12 cellular contexts compared by ENCODE assay signal in the genomic region with DNA sequence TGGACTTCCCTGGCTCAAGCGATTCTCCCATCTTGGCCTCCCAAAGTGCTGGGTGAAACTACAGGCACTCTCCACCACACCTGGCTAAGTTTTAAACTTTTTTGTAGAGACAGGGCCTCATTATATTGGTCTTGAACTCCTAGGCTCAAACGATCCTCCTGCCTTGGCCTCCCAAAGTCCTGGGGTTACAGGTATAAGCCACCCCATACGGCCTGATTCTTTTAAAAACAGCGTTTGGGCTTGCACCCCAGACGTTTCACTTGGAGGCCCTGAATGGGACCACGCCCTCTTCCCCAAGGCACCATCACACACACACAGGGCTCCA. TPM values are rescaled to one million over a fixed set of nuclear protein-coding genes. Genes with fewer than 3 reads are reported as not detected.
DNase-seq lines count a peak whose midpoint lies in the region; ATAC-seq, FAIRE-seq and TF ChIP-seq lines count a peak whose summit lies in the region.
"Had no signal": no experiment of that assay in that cellular context is flagged by ENCODE, and none has a peak within 500 bp of the region (broad histone marks: within the 10 kb centered on the region; RNA-seq: fewer than 3 reads in every experiment).

No MANE protein-coding gene starts in this region.

- peaks cover 21% of the 10 kb centered on the region; the same call in 1 of the 2 replicates for H3K4me1 Mint-ChIP-seq in HFFc6 (ENCODE audit: low read depth)
- H3K4me1 Mint-ChIP-seq in nephron: peaks cover 21% of the 10 kb centered on the region
- peaks cover 5% of the 10 kb centered on the region for H3K4me1 Mint-ChIP-seq in activated naive CD4-positive, alpha-beta T cell treated with anti-CD3 and anti-CD28 coated beads, Interleukin-2, amount 10 ng/mL, durations not matched to agents 7 days and 5 days

- SMC1A ChIA-PET in GM12878 (lab: Charles Lee; ENCODE audit: uncharacterized antibody, unreplicated experiment): interaction anchor here (1.0 to 1.8 kb wide), 3 partner anchors 35 to 44 kb away, joined by 3 to 5 read pairs (median 3); no protein-coding TSS in a partner anchor

- in situ Hi-C loops in GM12878 (cut with MboI): loop anchor here (5.0 kb wide), 1 partner anchor 61 kb away; no protein-coding TSS in a partner anchor

- no peaks in the 10 kb centered on the region for H3K27me3 ChIP-seq in BLaER1
- H3K27me3 ChIP-seq in GM12878 (replicated peaks in 1 of 2; ENCODE audit: control insufficient read depth in 2 of 2, insufficient read depth in 2 of 2, low read length in 1 of 2): no peaks in the 10 kb centered on the region
- H3K27me3 ChIP-seq: BE2C, MG63 had no signal

- ATAC-seq in GM12878 (peak; percentile 8; the same call in 2 of the 3 replicates), HG02870 (IDR thresholded peaks at IDR 0.05; ENCODE audit: unreplicated experiment) (no peak)

- TF ChIP-seq POLR2A in GM12878 (IDR thresholded peaks at IDR 0.05; ENCODE audit: low read depth, low read length): no peak

- no TSS peak for BruUV-seq in GM12878 (replicated peaks; lab: Mats Ljungman, UMichigan)

- H3K9me3 Mint-ChIP-seq in HFFc6: peaks cover 2% of the 10 kb centered on the region; the same call in 1 of the 2 replicates
- H3K9me3 Mint-ChIP-seq in nephron: no peaks in the 10 kb centered on the region
- no peaks in the 10 kb centered on the region for H3K9me3 Mint-ChIP-seq in activated naive CD4-positive, alpha-beta T cell treated with anti-CD3 and anti-CD28 coated beads, Interleukin-2, amount 10 ng/mL, durations not matched to agents 7 days and 5 days
- H3K9me3 Mint-ChIP-seq: H9 had no signal

- H3K9ac ChIP-seq in BLaER1 (no peak overlapping the region), GM12878 (ENCODE audit: control insufficient read depth, insufficient read depth, low read length) (no peak overlapping the region)

- H3K9me3 ChIP-seq in BLaER1: no peaks in the 10 kb centered on the region
- H3K9me3 ChIP-seq in GM12878 (replicated peaks; ENCODE audit: control insufficient read depth, insufficient read depth, low read length): no peaks in the 10 kb centered on the region
- H3K9me3 ChIP-seq: BE2C, MG63 had no signal

- TF ChIP-seq EP300 in GM12878 (IDR thresholded peaks at IDR 0.05; ENCODE audit: borderline replicate concordance in 1 of 2, control insufficient read depth in 1 of 2, low read depth in 2 of 2, low read length in 2 of 2): no peak

- H3K4me3 ChIP-seq in BLaER1 (no peak overlapping the region), GM12878 (no peak overlapping the region)
- H3K4me3 ChIP-seq: MG63 had no signal

- no peak overlapping the region for H3K4me3 Mint-ChIP-seq in HFFc6
- H3K4me3 Mint-ChIP-seq in nephron: no peak overlapping the region
- H3K4me3 Mint-ChIP-seq in activated naive CD4-positive, alpha-beta T cell treated with anti-CD3 and anti-CD28 coated beads, Interleukin-2, amount 10 ng/mL, durations not matched to agents 7 days and 5 days: no peak overlapping the region
- H3K4me3 Mint-ChIP-seq: H9 had no signal

- H3K4me1 ChIP-seq in BLaER1 (peaks cover 60% of the 10 kb centered on the region), GM12878 (ENCODE audit: control insufficient read depth, insufficient read depth, low read length) (no peaks in the 10 kb centered on the region)

- H3K79me2 ChIP-seq in GM12878 (ENCODE audit: control insufficient read depth, insufficient read depth, low read length): no peaks in the 10 kb centered on the region

- RAD21 ChIA-PET in GM12878 (lab: Charles Lee; ENCODE audit: unreplicated experiment): interaction anchor here (1.5 kb wide), 1 partner anchor 323 kb away, joined by 3 read pairs; no protein-coding TSS in a partner anchor

- H3K27ac Mint-ChIP-seq in HFFc6: no peak overlapping the region
- H3K27ac Mint-ChIP-seq in nephron: peak overlapping the region in 2 of 3 experiments; percentile 68 to 74
- no peak overlapping the region for H3K27ac Mint-ChIP-seq in activated naive CD4-positive, alpha-beta T cell treated with anti-CD3 and anti-CD28 coated beads, Interleukin-2, amount 10 ng/mL, durations not matched to agents 7 days and 5 days
- H3K27ac Mint-ChIP-seq: H9 had no signal

- FAIRE-seq in GM12878 (lab: Jason Lieb, UNC): no peak

- intact Hi-C loops in GM12878 (cut with micrococcal nuclease; ENCODE audit: unreplicated experiment): loop anchor here (1.0 to 10.0 kb wide), 5 partner anchors 39 to 323 kb away; no protein-coding TSS in a partner anchor

- POLR2A ChIA-PET in GM12878 (lab: Charles Lee): interaction anchor here (0.6 kb wide), 1 partner anchor 26 kb away, joined by 4 read pairs; no protein-coding TSS in a partner anchor

- no peaks in the 10 kb centered on the region for H3K27me3 Mint-ChIP-seq in HFFc6 (ENCODE audit: insufficient read depth)
- peaks cover 26% of the 10 kb centered on the region for H3K27me3 Mint-ChIP-seq in nephron (ENCODE audit: low read depth)
- H3K27me3 Mint-ChIP-seq in activated naive CD4-positive, alpha-beta T cell treated with anti-CD3 and anti-CD28 coated beads, Interleukin-2, amount 10 ng/mL, durations not matched to agents 7 days and 5 days: peaks cover 42% of the 10 kb centered on the region

- H2AFZ ChIP-seq in GM12878 (ENCODE audit: control insufficient read depth, low read depth, low read length): no peak overlapping the region

- peaks cover 11% of the 10 kb centered on the region; the same call in 1 of the 2 replicates for H3K36me3 ChIP-seq in BLaER1
- no peaks in the 10 kb centered on the region for H3K36me3 ChIP-seq in GM12878 (ENCODE audit: control insufficient read depth in 2 of 2, insufficient read depth in 2 of 2, low read length in 1 of 2)
- H3K36me3 ChIP-seq: BE2C, MG63 had no signal

- H4K20me1 ChIP-seq in BLaER1 (peaks cover 34% of the 10 kb centered on the region), GM12878 (ENCODE audit: control insufficient read depth, insufficient read depth) (no peaks in the 10 kb centered on the region)

- DNase-seq in HFFc6: no peak
- DNase-seq in GM12878 (ENCODE audit: low read depth, low spot score): no peak
- DNase-seq in UCSD-AML1 (lab: John Stamatoyannopoulos, UW; ENCODE audit: unreplicated experiment): no peak
- no peak for DNase-seq in activated naive CD4-positive, alpha-beta T cell treated with anti-CD3 and anti-CD28 coated beads, Interleukin-2, amount 10 ng/mL, durations not matched to agents 7 days and 5 days
- DNase-seq: NCI-H187 treated with DMSO at 0.1 percent for 48 hours, NCI-H446 treated with DMSO at 0.1 percent for 48 hours had no signal

- CTCF ChIA-PET in GM12878 (lab: Yijun Ruan, JAX): interaction anchor here (0.7 to 6.4 kb wide), 16 partner anchors 22 to 603 kb away, joined by 3 to 36 read pairs (median 4); no protein-coding TSS in a partner anchor
- CTCF ChIA-PET in activated naive CD4-positive, alpha-beta T cell treated with anti-CD3 and anti-CD28 coated beads, Interleukin-2, amount 10 ng/mL, durations not matched to agents 7 days and 5 days (lab: Charles Lee): interaction anchor here (1.2 to 5.4 kb wide), 6 partner anchors 7 to 59 kb away, joined by 3 to 44 read pairs (median 5); no protein-coding TSS in a partner anchor

- H3K27ac ChIP-seq in BLaER1: no peak overlapping the region
- no peak overlapping the region for H3K27ac ChIP-seq in GM12878 (ENCODE audit: control insufficient read depth, insufficient read depth)

- WGBS in GM12878 (ENCODE audit: insufficient coverage, insufficient replicate concordance, low lambda C conversion rate, missing lambda C conversion rate): 16% methylated on average over 6 of the region's 6 CpGs

- no peak for TF ChIP-seq RAD21 in GM12878 (IDR thresholded peaks at IDR 0.05; ENCODE audit: insufficient read depth, low read depth, low read length)

- H3K4me2 ChIP-seq in BLaER1 (peak overlapping the region; percentile 84), GM12878 (ENCODE audit: control insufficient read depth, insufficient read depth) (no peak overlapping the region)

- TF ChIP-seq CTCF in HFFc6 (IDR thresholded peaks at IDR 0.05) (0 out of 2 replicates have a peak, but pooled peaks have one; percentile 19), GM12878 (IDR thresholded peaks at IDR 0.05 in 2 of 3, conservative IDR thresholded peaks at IDR 0.05 in 1 of 3; ENCODE audit: control insufficient read depth in 2 of 3, extremely low read depth in 1 of 3, insufficient read depth in 1 of 3, low read depth in 3 of 3, low read length in 3 of 3) (no peak), nephron (IDR thresholded peaks at IDR 0.05; ENCODE audit: unreplicated experiment in 3 of 3) (no peak)

- peaks cover 6% of the 10 kb centered on the region for H3K36me3 Mint-ChIP-seq in HFFc6 (ENCODE audit: low read depth)
- no peaks in the 10 kb centered on the region for H3K36me3 Mint-ChIP-seq in nephron (ENCODE audit: low read depth)
- H3K36me3 Mint-ChIP-seq in activated naive CD4-positive, alpha-beta T cell treated with anti-CD3 and anti-CD28 coated beads, Interleukin-2, amount 10 ng/mL, durations not matched to agents 7 days and 5 days: no peaks in the 10 kb centered on the region

RNA-seq across cellular contexts. Expression of a gene that starts 29.4 kb away (rescaled TPM):
- total RNA-seq in HFFc6 (2021; fragmentation: NEBNext Ultra II Directional; extraction: Animal tissue kit (Norgen Biotek cat#: 25700)): 10 to 100 TPM; 11.8 to 24.6 (median 21.0) TPM
- total RNA-seq in GM12878 (2013; cell fraction: nucleolus; rRNA removed): 18.0 and 20.1 TPM in 2 replicates
- total RNA-seq in GM12878 (2014; rRNA removed) (42.7 and 46.4 TPM in 2 replicates), GM12878 (2014; rRNA removed; fragmentation: Illumina TruSeq; extraction: Trizol) (43.5 and 45.4 TPM in 2 replicates), GM12878 (2021) (61.2 and 67.9 TPM in 2 replicates)
- polyA plus RNA-seq in GM12878 (2011; ENCODE audit: low read depth): 15.7 TPM
- polyA plus RNA-seq in GM12878 (2011; rRNA removed) (52.8 and 68.5 TPM in 2 replicates), GM12878 (2014; fragmentation: Illumina TruSeq; extraction: Trizol) (48.8 and 55.5 TPM in 2 replicates), GM12878 (2014; fragmentation: Nextera tagmentation; extraction: Ambion mirVana) (10 to 100 TPM; 69.4 to 90.8 TPM), GM12878 (2014; rRNA removed) (41.4 and 45.2 TPM in 2 replicates), GM12878 (2016; fragmentation: Nextera tagmentation; extraction: Ambion mirVana) (10 to 100 TPM; 74.0 to 74.9 TPM)
- 47.5 and 48.9 TPM in 2 replicates for polyA plus RNA-seq in GM12878 (2011; cell fraction: cytosol; rRNA removed)
- 25.6 and 26.6 TPM in 2 replicates for polyA plus RNA-seq in GM12878 (2011; cell fraction: nucleus; rRNA removed)
- 17.7 and 21.8 TPM in 2 replicates for polyA plus RNA-seq in GM12878 (2012)
- 22.9 and 26.8 TPM in 2 replicates for polyA minus RNA-seq in GM12878 (2011; rRNA and poly(A)+ RNA removed)
- 10.2 and 13.0 TPM in 2 replicates for polyA minus RNA-seq in GM12878 (2011; cell fraction: cytosol; rRNA and poly(A)+ RNA removed)
- polyA minus RNA-seq in GM12878 (2011; cell fraction: nucleus; rRNA and poly(A)+ RNA removed): 9.3 and 10.8 TPM in 2 replicates

RNA-seq across cellular contexts. Expression of a gene that starts 32.8 kb away (rescaled TPM):
- 10 to 100 TPM; 13.4 to 18.6 (median 15.7) TPM for total RNA-seq in HFFc6 (2021; fragmentation: NEBNext Ultra II Directional; extraction: Animal tissue kit (Norgen Biotek cat#: 25700))
- total RNA-seq in GM12878 (2013; cell fraction: nucleolus; rRNA removed): 5.8 and 6.9 TPM in 2 replicates
- total RNA-seq in GM12878 (2014; rRNA removed): 9.3 and 9.8 TPM in 2 replicates
- total RNA-seq in GM12878 (2014; rRNA removed; fragmentation: Illumina TruSeq; extraction: Trizol): 6.8 and 7.7 TPM in 2 replicates
- 12.8 and 13.1 TPM in 2 replicates for total RNA-seq in GM12878 (2021)
- 2.1 TPM for polyA plus RNA-seq in GM12878 (2011; ENCODE audit: low read depth)
- polyA plus RNA-seq in GM12878 (2011; rRNA removed): 0.17 and 0.23 TPM in 2 replicates
- 0.74 and 0.85 TPM in 2 replicates for polyA plus RNA-seq in GM12878 (2011; cell fraction: cytosol; rRNA removed)
- 0.30 and 0.41 TPM in 2 replicates for polyA plus RNA-seq in GM12878 (2011; cell fraction: nucleus; rRNA removed)
- 5.9 and 8.1 TPM in 2 replicates for polyA plus RNA-seq in GM12878 (2012)
- 1.6 and 5.8 TPM in 2 replicates for polyA plus RNA-seq in GM12878 (2014; fragmentation: Illumina TruSeq; extraction: Trizol)
- polyA plus RNA-seq in GM12878 (2014; fragmentation: Nextera tagmentation; extraction: Ambion mirVana): 1 to 10 TPM in 1 of 2 experiments, under 1 TPM in 1; 0.72 to 2.5 TPM
- 17.5 and 20.1 TPM in 2 replicates for polyA plus RNA-seq in GM12878 (2014; rRNA removed)
- 1 to 10 TPM; 5.7 to 7.9 TPM for polyA plus RNA-seq in GM12878 (2016; fragmentation: Nextera tagmentation; extraction: Ambion mirVana)
- polyA minus RNA-seq in GM12878 (2011; rRNA and poly(A)+ RNA removed): not detected in 2 replicates
- not detected in 2 replicates for polyA minus RNA-seq in GM12878 (2011; cell fraction: cytosol; rRNA and poly(A)+ RNA removed)
- polyA minus RNA-seq in GM12878 (2011; cell fraction: nucleus; rRNA and poly(A)+ RNA removed): not detected in 2 replicates

Comparison
In these comparisons a context has a peak if more than half of its experiments do, and no peak if none do; other contexts are left out.
1. H3K27ac Mint-ChIP-seq: peak in nephron (2 of 3); none in HFFc6 (single experiment) and activated naive CD4-positive, alpha-beta T cell treated with anti-CD3 and anti-CD28 coated beads, Interleukin-2, amount 10 ng/mL, durations not matched to agents 7 days and 5 days (single experiment).